In the genomic region with DNA sequence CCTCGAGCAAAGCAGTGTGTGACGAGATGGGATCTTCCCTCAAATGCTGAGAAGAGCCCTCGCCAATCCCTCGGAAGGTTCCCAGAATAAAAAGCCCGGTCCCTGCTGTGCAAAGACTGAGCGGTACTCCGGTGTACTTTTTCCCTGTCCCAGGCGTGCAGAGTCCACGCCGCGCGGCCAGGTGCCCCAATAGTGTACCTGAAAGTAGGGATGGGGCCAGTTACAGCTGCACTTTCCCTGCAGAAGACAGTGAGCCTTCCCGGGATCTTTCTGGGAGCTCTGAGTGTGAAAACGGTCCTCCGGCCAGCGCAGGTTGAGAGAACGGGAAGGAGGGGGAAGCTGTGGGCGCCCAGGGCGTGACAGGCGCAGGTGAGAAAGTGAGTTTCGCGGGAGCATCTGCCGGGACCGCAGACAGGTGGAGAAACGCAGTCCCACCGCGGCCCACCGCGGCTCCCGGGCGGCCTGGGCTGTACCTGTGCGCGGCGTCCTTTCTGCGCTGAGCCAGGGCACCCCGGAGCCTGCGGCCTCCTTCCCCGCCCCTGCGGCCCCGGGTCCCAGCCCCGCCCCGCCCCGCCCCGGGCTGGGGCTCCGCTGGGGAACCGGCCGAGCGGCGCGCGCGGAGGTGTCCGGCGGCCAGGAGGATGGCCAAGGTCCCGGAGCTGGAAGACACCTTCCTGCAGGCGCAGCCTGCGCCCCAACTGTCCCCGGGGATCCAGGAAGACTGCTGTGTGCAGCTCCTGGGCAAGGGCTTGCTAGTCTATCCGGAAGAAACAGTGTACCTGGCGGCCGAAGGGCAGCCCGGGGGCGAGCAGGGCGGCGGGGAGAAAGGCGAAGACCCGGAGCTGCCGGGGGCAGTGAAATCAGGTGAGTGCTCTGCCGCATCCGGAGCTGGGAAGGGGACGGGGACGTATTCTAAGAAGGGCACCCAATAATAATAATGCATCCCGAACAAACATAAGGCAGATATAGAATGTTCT, we compare ENCODE assay signal across 7 cellular contexts. TPM values are rescaled to one million over a fixed set of nuclear protein-coding genes. Genes with fewer than 3 reads are reported as not detected.
DNase-seq lines count a peak whose midpoint lies in the region; ATAC-seq, FAIRE-seq and TF ChIP-seq lines count a peak whose summit lies in the region.

A gene with protein sequence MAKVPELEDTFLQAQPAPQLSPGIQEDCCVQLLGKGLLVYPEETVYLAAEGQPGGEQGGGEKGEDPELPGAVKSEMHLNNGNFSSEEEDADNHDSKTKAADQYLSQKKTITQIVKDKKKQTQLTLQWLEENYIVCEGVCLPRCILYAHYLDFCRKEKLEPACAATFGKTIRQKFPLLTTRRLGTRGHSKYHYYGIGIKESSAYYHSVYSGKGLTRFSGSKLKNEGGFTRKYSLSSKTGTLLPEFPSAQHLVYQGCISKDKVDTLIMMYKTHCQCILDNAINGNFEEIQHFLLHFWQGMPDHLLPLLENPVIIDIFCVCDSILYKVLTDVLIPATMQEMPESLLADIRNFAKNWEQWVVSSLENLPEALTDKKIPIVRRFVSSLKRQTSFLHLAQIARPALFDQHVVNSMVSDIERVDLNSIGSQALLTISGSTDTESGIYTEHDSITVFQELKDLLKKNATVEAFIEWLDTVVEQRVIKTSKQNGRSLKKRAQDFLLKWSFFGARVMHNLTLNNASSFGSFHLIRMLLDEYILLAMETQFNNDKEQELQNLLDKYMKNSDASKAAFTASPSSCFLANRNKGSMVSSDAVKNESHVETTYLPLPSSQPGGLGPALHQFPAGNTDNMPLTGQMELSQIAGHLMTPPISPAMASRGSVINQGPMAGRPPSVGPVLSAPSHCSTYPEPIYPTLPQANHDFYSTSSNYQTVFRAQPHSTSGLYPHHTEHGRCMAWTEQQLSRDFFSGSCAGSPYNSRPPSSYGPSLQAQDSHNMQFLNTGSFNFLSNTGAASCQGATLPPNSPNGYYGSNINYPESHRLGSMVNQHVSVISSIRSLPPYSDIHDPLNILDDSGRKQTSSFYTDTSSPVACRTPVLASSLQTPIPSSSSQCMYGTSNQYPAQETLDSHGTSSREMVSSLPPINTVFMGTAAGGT (plus strand): TSS at position 608 of the 977 bp plus-strand sequence. CDS start 34 bp downstream, at position 642.

- POLR2A ChIA-PET in HEK293T (lab: Yijun Ruan, JAX) = interaction anchor here (1.6 kb wide), 1 partner anchor 87 kb away, joined by 3 read pairs; no protein-coding TSS in a partner anchor

- H3K4me3 ChIP-seq in iPS DF 6.9 (ENCODE audit: low read length) (peak within 1 kb of the TSS; percentile 84), small intestine (ENCODE audit: low read depth in 1 of 2, low read length in 2 of 2) (peak within 1 kb of the TSS in 1 of 2 donors; percentile 33)

- DNase-seq in HEK293T (ENCODE audit: extremely low spot score) (peak; percentile 57), SW480 (ENCODE audit: low spot score) (peak; percentile 9), iPS DF 6.9 (ENCODE audit: low read depth, low spot score) (no peak), small intestine (peak; percentile 17), CD1c-positive myeloid dendritic cell (ENCODE audit: extremely low spot score) (no peak), DMS153 (lab: John Stamatoyannopoulos, UW) (no peak)

- no peak for ATAC-seq in HG02588 (IDR thresholded peaks at IDR 0.05; ENCODE audit: unreplicated experiment)

- no peak for FAIRE-seq in small intestine (lab: Jason Lieb, UNC)

- H3K27me3 ChIP-seq in iPS DF 6.9 (ENCODE audit: control insufficient read depth, insufficient read depth, low read length) (peaks cover 16% of the 10 kb centered on the region), small intestine (ENCODE audit: control insufficient read depth in 2 of 2, insufficient read depth in 2 of 2, low read length in 2 of 2) (peaks cover 3 to 9% of the 10 kb centered on the region in 2 donors)

- CTCF ChIA-PET in HEK293T (lab: Yijun Ruan, JAX) = interaction anchor here (0.5 to 1.1 kb wide), 3 partner anchors 8 to 92 kb away, joined by 3 read pairs; no protein-coding TSS in a partner anchor

- H3K4me1 ChIP-seq in iPS DF 6.9 (ENCODE audit: control insufficient read depth, insufficient read depth, low read length) = no peaks in the 10 kb centered on the region
- no peaks in the 10 kb centered on the region for H3K4me1 ChIP-seq in small intestine (ENCODE audit: control insufficient read depth in 2 of 2, insufficient read depth in 1 of 2, low read depth in 1 of 2, low read length in 1 of 2)

- H3K9me3 ChIP-seq in iPS DF 6.9 (ENCODE audit: control insufficient read depth, insufficient read depth, low read length) (no peaks in the 10 kb centered on the region), small intestine (ENCODE audit: control insufficient read depth, low read depth) (no peaks in the 10 kb centered on the region)

- H3K36me3 ChIP-seq in iPS DF 6.9 (ENCODE audit: control insufficient read depth, insufficient read depth, low read length) = no peaks in the 10 kb centered on the region
- H3K36me3 ChIP-seq in small intestine (ENCODE audit: control insufficient read depth in 2 of 2, insufficient read depth in 2 of 2, low read length in 2 of 2) = no peaks in the 10 kb centered on the region

- H3K27ac ChIP-seq in iPS DF 6.9 (ENCODE audit: low read length) (no peak within 1 kb of the TSS), small intestine (ENCODE audit: low read depth in 1 of 2, low read length in 1 of 2) (no peak within 1 kb of the TSS)

- WGBS in iPS DF 6.9 (ENCODE audit: insufficient coverage, insufficient read length) = no CpG with 5 or more reads among the region's 73 CpGs
- 2 to 3% (median 2%) methylated on average over 52 to 73 of the region's 73 CpGs for WGBS in small intestine, 3 donors

TF ChIP-seq in HEK293T, 16 proteins besides CTCF, POLR2A, EP300 and RAD21:
- TF ChIP-seq CTBP1 (IDR thresholded peaks at IDR 0.05; ENCODE audit: borderline replicate concordance) (no peak), ARNT (IDR thresholded peaks at IDR 0.05) (no peak), SUZ12 (IDR thresholded peaks at IDR 0.05) (no peak), NFRKB (IDR thresholded peaks at IDR 0.05) (no peak), L3MBTL2 (conservative IDR thresholded peaks at IDR 0.05) (no peak)
TF ChIP-seq in HEK293T: peak in this region for 0.

RNA-seq across cellular contexts. Expression of the gene that starts here (rescaled TPM):
- polyA plus RNA-seq in small intestine = under 1 TPM; 0.54 to 0.73 (median 0.67) TPM

Comparison
In these comparisons a context has a peak if more than half of its experiments do, and no peak if none do; other contexts are left out.
1. Peak in DNase-seq in small intestine; RNA of the gene not detected or under 1 TPM.
2. DNase-seq: peak in HEK293T (single experiment) and SW480 (single experiment); none in iPS DF 6.9 (single experiment), CD1c-positive myeloid dendritic cell (single experiment) and DMS153 (single experiment).